32 cellular contexts compared by ENCODE assay signal in genomic region chr11:11409224-11409623, GRCh38. TPM values are rescaled to one million over a fixed set of nuclear protein-coding genes. Genes with fewer than 3 reads are reported as not detected.
DNase-seq lines count a peak whose midpoint lies in the region; ATAC-seq and TF ChIP-seq lines count a peak whose summit lies in the region.
"Had no signal": no experiment of that assay in that cellular context is flagged by ENCODE, and none has a peak within 500 bp of the region (broad histone marks: within the 10 kb centered on the region; RNA-seq: fewer than 3 reads in every experiment).

No MANE protein-coding gene starts in this region.

- H3K9me3 ChIP-seq in heart left ventricle (no peaks in the 10 kb centered on the region), muscle layer of colon (ENCODE audit: low read length) (no peaks in the 10 kb centered on the region), transverse colon (no peaks in the 10 kb centered on the region), H9 (ENCODE audit: control insufficient read depth, low read depth, low read length) (no peaks in the 10 kb centered on the region)
- no peaks in the 10 kb centered on the region for H3K9me3 ChIP-seq in CD8-positive, alpha-beta memory T cell (ENCODE audit: low read length)
- H3K9me3 ChIP-seq: colonic mucosa, Peyer's patch had no signal

- intact Hi-C loops in heart left ventricle (cut with DNase I) (loop anchor here in 8 of 10 donors (5.0 to 10.0 kb wide), 9 partner anchors 118 to 378 kb away; partner anchors contain the start of gene GALNT18 (in 5 of the 8)), Right ventricle myocardium inferior (cut with DNase I) (no loop called here), transverse colon (cut with DNase I; ENCODE audit: low total_unique reads) (no loop called here)

- H4K91ac ChIP-seq in H9 (ENCODE audit: insufficient read length, low read depth, low read length): no peak overlapping the region

- no peak overlapping the region for H4K5ac ChIP-seq in H9 (ENCODE audit: insufficient read length, low read depth, low read length)

- DNase-seq in heart left ventricle (peak in 1 of 5 donors; percentile 30), Right ventricle myocardium inferior (ENCODE audit: missing footprints) (no peak), erythroblast (lab: John Stamatoyannopoulos, UW) (peak; percentile 42 to 45), transverse colon (no peak), H9 (no peak)
- no peak for DNase-seq in CD8-positive, alpha-beta memory T cell
- DNase-seq in stimulated activated effector memory CD8-positive, alpha-beta T cell treated with anti-CD3 and anti-CD28 coated beads, Interleukin-12 subunit alpha, Interleukin-12 subunit beta, amount 100 ng/mL, for 72 hours (ENCODE audit: low spot score in 2 of 2): no peak
- DNase-seq: 8988T; activated CD4-positive, alpha-beta T cell treated with anti-CD3 and anti-CD28 coated beads for 36 hours; activated CD8-positive, alpha-beta T cell treated with anti-CD3 and anti-CD28 coated beads for 36 hours; Calu3; DMS79 treated with DMSO at 0.1 percent for 48 hours; effector memory CD8-positive, alpha-beta T cell; foreskin melanocyte; GF-D8; mammary epithelial cell; NCI-H1048; NCI-H1694; NCI-H774; Peyer's patch; posterior cingulate gyrus; SIG-M5; stimulated activated CD4-positive, alpha-beta T cell treated with anti-CD3 and anti-CD28 coated beads, Interleukin-12 subunit alpha, Interleukin-12 subunit beta, amount 100 ng/mL, for 4 hours; stimulated activated CD4-positive, alpha-beta T cell treated with anti-CD3 and anti-CD28 coated beads, Interleukin-4, amount 100 ng/mL, for 24 hours; SW 1271 had no signal

- no peak overlapping the region for H3K18ac ChIP-seq in H9 (ENCODE audit: insufficient read length, low read depth, low read length)

- no peak overlapping the region for H3K56ac ChIP-seq in H9 (ENCODE audit: insufficient read length, low read depth, low read length)

- H3K4me3 Mint-ChIP-seq in CD8-positive, alpha-beta memory T cell: no peak overlapping the region
- H3K4me3 Mint-ChIP-seq in stimulated activated effector memory CD8-positive, alpha-beta T cell treated with anti-CD3 and anti-CD28 coated beads, Interleukin-12 subunit alpha, Interleukin-12 subunit beta, amount 100 ng/mL, for 72 hours: no peak overlapping the region
- no peak overlapping the region for H3K4me3 Mint-ChIP-seq in H9
- H3K4me3 Mint-ChIP-seq: activated CD4-positive, alpha-beta T cell treated with anti-CD3 and anti-CD28 coated beads for 36 hours; activated CD8-positive, alpha-beta T cell treated with anti-CD3 and anti-CD28 coated beads for 36 hours; activated naive CD4-positive, alpha-beta T cell treated with anti-CD3 and anti-CD28 coated beads, Interleukin-2, amount 50 U/mL, for 24 hours; activated T-helper 17 cell treated with anti-CD3 and anti-CD28 coated beads, Interleukin-2, amount 50 U/mL, for 72 hours; CD14-positive monocyte; effector memory CD8-positive, alpha-beta T cell; GM23338 had no signal

- no peak overlapping the region for H3K23ac ChIP-seq in H9 (ENCODE audit: insufficient read length, low read depth, low read length)

- H3K4me3 ChIP-seq in heart left ventricle (no peak overlapping the region), muscle layer of colon (ENCODE audit: low read depth in 1 of 2, low read length in 2 of 2) (no peak overlapping the region), transverse colon (no peak overlapping the region)
- H3K4me3 ChIP-seq in CD8-positive, alpha-beta memory T cell (ENCODE audit: low read length): no peak overlapping the region
- H3K4me3 ChIP-seq: colonic mucosa, GM23338, hepatocyte, Peyer's patch had no signal

- H2AK5ac ChIP-seq in H9 (ENCODE audit: insufficient read length, low read length): no peak overlapping the region

- POLR2A ChIA-PET in CD8-positive, alpha-beta memory T cell (lab: Charles Lee): no interaction called here

- no peak overlapping the region for H3K4me2 ChIP-seq in H9 (ENCODE audit: insufficient read depth, insufficient read length, low read length)
- H3K4me2 ChIP-seq: GM23338, hepatocyte had no signal

- no peaks in the 10 kb centered on the region for H3K79me2 ChIP-seq in H9 (ENCODE audit: insufficient read depth, low read length)
- H3K79me2 ChIP-seq: hepatocyte had no signal

- no peak overlapping the region for H2BK15ac ChIP-seq in H9 (ENCODE audit: low read depth, low read length)

- peaks cover 0 to 11% (median 0%) of the 10 kb centered on the region in 9 donors for H3K27me3 ChIP-seq in heart left ventricle
- H3K27me3 ChIP-seq in muscle layer of colon (ENCODE audit: control insufficient read depth in 1 of 2, insufficient read depth in 2 of 2, low read length in 2 of 2): no peaks in the 10 kb centered on the region
- H3K27me3 ChIP-seq in transverse colon: no peaks in the 10 kb centered on the region
- no peaks in the 10 kb centered on the region for H3K27me3 ChIP-seq in CD8-positive, alpha-beta memory T cell (ENCODE audit: insufficient read depth, low read length, poor library complexity, severe bottlenecking)
- H3K27me3 ChIP-seq in H9 (ENCODE audit: insufficient read depth, low read length): no peaks in the 10 kb centered on the region
- H3K27me3 ChIP-seq: colonic mucosa, hepatocyte, Peyer's patch had no signal

- H3K4me1 ChIP-seq in heart left ventricle: peaks cover 0 to 68% (median 36%) of the 10 kb centered on the region in 12 donors
- peaks cover 47% of the 10 kb centered on the region for H3K4me1 ChIP-seq in muscle layer of colon (ENCODE audit: insufficient read depth, low read length)
- peaks cover 24 to 47% (median 31%) of the 10 kb centered on the region in 4 donors for H3K4me1 ChIP-seq in transverse colon
- no peaks in the 10 kb centered on the region for H3K4me1 ChIP-seq in CD8-positive, alpha-beta memory T cell (ENCODE audit: insufficient read depth, low read length)
- H3K4me1 ChIP-seq in H9 (ENCODE audit: insufficient read depth, low read length): peaks cover 6% of the 10 kb centered on the region; the same call in 1 of the 2 replicates
- H3K4me1 ChIP-seq: colonic mucosa had no signal

- no peak overlapping the region for H2BK12ac ChIP-seq in H9 (ENCODE audit: insufficient read length, low read depth, low read length)

- no peak overlapping the region for H2BK20ac ChIP-seq in H9 (ENCODE audit: low read depth, low read length, poor library complexity, severe bottlenecking)

- H3K27ac Mint-ChIP-seq in CD8-positive, alpha-beta memory T cell: no peak overlapping the region
- H3K27ac Mint-ChIP-seq in stimulated activated effector memory CD8-positive, alpha-beta T cell treated with anti-CD3 and anti-CD28 coated beads, Interleukin-12 subunit alpha, Interleukin-12 subunit beta, amount 100 ng/mL, for 72 hours: no peak overlapping the region
- no peak overlapping the region for H3K27ac Mint-ChIP-seq in H9
- H3K27ac Mint-ChIP-seq: activated CD4-positive, alpha-beta T cell treated with anti-CD3 and anti-CD28 coated beads for 36 hours; activated CD8-positive, alpha-beta T cell treated with anti-CD3 and anti-CD28 coated beads for 36 hours; activated naive CD4-positive, alpha-beta T cell treated with anti-CD3 and anti-CD28 coated beads, Interleukin-2, amount 50 U/mL, for 24 hours; activated T-helper 17 cell treated with anti-CD3 and anti-CD28 coated beads, Interleukin-2, amount 50 U/mL, for 72 hours; CD14-positive monocyte; effector memory CD8-positive, alpha-beta T cell; GM23338 had no signal

- peaks cover 0 to 2% (median 0%) of the 10 kb centered on the region in 3 donors for H3K36me3 Mint-ChIP-seq in CD8-positive, alpha-beta memory T cell
- H3K36me3 Mint-ChIP-seq in stimulated activated effector memory CD8-positive, alpha-beta T cell treated with anti-CD3 and anti-CD28 coated beads, Interleukin-12 subunit alpha, Interleukin-12 subunit beta, amount 100 ng/mL, for 72 hours: no peaks in the 10 kb centered on the region
- H3K36me3 Mint-ChIP-seq in H9 (ENCODE audit: insufficient read depth in 1 of 3, low read depth in 3 of 3): no peaks in the 10 kb centered on the region; a peak in 1 of 7 replicates
- H3K36me3 Mint-ChIP-seq: activated naive CD4-positive, alpha-beta T cell treated with anti-CD3 and anti-CD28 coated beads, Interleukin-2, amount 50 U/mL, for 24 hours; CD14-positive monocyte had no signal

- no peaks in the 10 kb centered on the region for H3K79me1 ChIP-seq in H9 (ENCODE audit: insufficient read depth, low read depth, low read length, poor library complexity, severe bottlenecking)

- CTCF ChIA-PET in CD8-positive, alpha-beta memory T cell (lab: Charles Lee): no interaction called here

- no peak overlapping the region for H2BK5ac ChIP-seq in H9 (ENCODE audit: insufficient read length, low read length)

- H3K14ac ChIP-seq in H9 (ENCODE audit: insufficient read depth, low read length): no peak overlapping the region

- no peak overlapping the region for H3K4ac ChIP-seq in H9 (ENCODE audit: low read depth, low read length)

- TF ChIP-seq POLR2A in heart left ventricle (IDR thresholded peaks at IDR 0.05) (no peak), erythroblast (IDR thresholded peaks at IDR 0.05; ENCODE audit: low read length) (no peak), transverse colon (IDR thresholded peaks at IDR 0.05) (no peak)

- peaks cover 4 to 26% of the 10 kb centered on the region in 2 donors for H3K27me3 Mint-ChIP-seq in CD8-positive, alpha-beta memory T cell
- H3K27me3 Mint-ChIP-seq in H9 (ENCODE audit: low read depth): peaks cover 2% of the 10 kb centered on the region; the same call in 1 of the 2 replicates

- 50 to 73% (median 58%) methylated on average over 4 to 6 of the region's 6 CpGs for WGBS in heart left ventricle, 4 donors
- WGBS in transverse colon (ENCODE audit: low coverage in 1 of 2), 2 donors: 60 to 77% methylated on average over 1 to 6 of the region's 6 CpGs
- no CpG with 5 or more reads among the region's 6 CpGs for WGBS in H9 (ENCODE audit: extremely low coverage, insufficient read length, low lambda C conversion rate)

- no peaks in the 10 kb centered on the region for H3K4me1 Mint-ChIP-seq in CD8-positive, alpha-beta memory T cell
- no peaks in the 10 kb centered on the region for H3K4me1 Mint-ChIP-seq in stimulated activated effector memory CD8-positive, alpha-beta T cell treated with anti-CD3 and anti-CD28 coated beads, Interleukin-12 subunit alpha, Interleukin-12 subunit beta, amount 100 ng/mL, for 72 hours
- H3K4me1 Mint-ChIP-seq in H9: peaks cover 21 to 26% of the 10 kb centered on the region in 2 experiments
- H3K4me1 Mint-ChIP-seq: activated CD4-positive, alpha-beta T cell treated with anti-CD3 and anti-CD28 coated beads for 36 hours; activated naive CD4-positive, alpha-beta T cell treated with anti-CD3 and anti-CD28 coated beads, Interleukin-2, amount 50 U/mL, for 24 hours; activated T-helper 17 cell treated with anti-CD3 and anti-CD28 coated beads, Interleukin-2, amount 50 U/mL, for 72 hours; CD14-positive monocyte had no signal

- peaks cover 0 to 2% (median 0%) of the 10 kb centered on the region in 5 donors for H3K9me3 Mint-ChIP-seq in CD8-positive, alpha-beta memory T cell
- H3K9me3 Mint-ChIP-seq in stimulated activated effector memory CD8-positive, alpha-beta T cell treated with anti-CD3 and anti-CD28 coated beads, Interleukin-12 subunit alpha, Interleukin-12 subunit beta, amount 100 ng/mL, for 72 hours: no peaks in the 10 kb centered on the region
- H3K9me3 Mint-ChIP-seq in H9: no peaks in the 10 kb centered on the region; a peak in 2 of 5 replicates
- H3K9me3 Mint-ChIP-seq: activated CD8-positive, alpha-beta T cell treated with anti-CD3 and anti-CD28 coated beads for 36 hours; activated naive CD4-positive, alpha-beta T cell treated with anti-CD3 and anti-CD28 coated beads, Interleukin-2, amount 50 U/mL, for 24 hours; activated T-helper 17 cell treated with anti-CD3 and anti-CD28 coated beads, Interleukin-2, amount 50 U/mL, for 72 hours; effector memory CD8-positive, alpha-beta T cell; GM23338 had no signal

- H4K20me1 ChIP-seq in H9 (ENCODE audit: control insufficient read depth, insufficient read depth, insufficient read length): no peaks in the 10 kb centered on the region

- H3K36me3 ChIP-seq in heart left ventricle (no peaks in the 10 kb centered on the region), muscle layer of colon (ENCODE audit: insufficient read depth, low read length) (no peaks in the 10 kb centered on the region), transverse colon (no peaks in the 10 kb centered on the region)
- no peaks in the 10 kb centered on the region for H3K36me3 ChIP-seq in CD8-positive, alpha-beta memory T cell (ENCODE audit: insufficient read depth, low read length)
- H3K36me3 ChIP-seq: colonic mucosa, Peyer's patch had no signal

- no peak overlapping the region for H2BK120ac ChIP-seq in H9 (ENCODE audit: low read depth, low read length, poor library complexity, severe bottlenecking)

- ATAC-seq in heart left ventricle (peak in 2 of 4 donors; percentile 5 to 7), Right ventricle myocardium inferior (no peak)
- no peak for ATAC-seq in stimulated activated effector memory CD8-positive, alpha-beta T cell treated with anti-CD3 and anti-CD28 coated beads, Interleukin-12 subunit alpha, Interleukin-12 subunit beta, amount 100 ng/mL, for 72 hours
- ATAC-seq: activated CD4-positive, alpha-beta T cell treated with anti-CD3 and anti-CD28 coated beads for 36 hours; activated CD8-positive, alpha-beta T cell treated with anti-CD3 and anti-CD28 coated beads for 36 hours; activated T-helper 17 cell treated with anti-CD3 and anti-CD28 coated beads, Interleukin-2, amount 50 U/mL, for 72 hours; effector memory CD8-positive, alpha-beta T cell had no signal

- no peak overlapping the region for H3T11ph ChIP-seq in H9 (ENCODE audit: low read length)

- H3K23me2 ChIP-seq in H9 (ENCODE audit: insufficient read length, low read depth, low read length, poor library complexity, severe bottlenecking): no peaks in the 10 kb centered on the region

- H3K9ac ChIP-seq in muscle layer of colon (ENCODE audit: low read length) (no peak overlapping the region), H9 (ENCODE audit: extremely low read depth, insufficient read length, low read length) (no peak overlapping the region)

- TF ChIP-seq EP300 in transverse colon (IDR thresholded peaks at IDR 0.05; ENCODE audit: low read depth): no peak

- TF ChIP-seq CTCF in heart left ventricle (IDR thresholded peaks at IDR 0.05) (no peak), transverse colon (IDR thresholded peaks at IDR 0.05) (no peak), H9 (conservative IDR thresholded peaks at IDR 0.05) (no peak)

- no peak overlapping the region for H4K8ac ChIP-seq in H9 (replicated peaks; ENCODE audit: insufficient read length, low read depth, low read length)

- in situ Hi-C loops in transverse colon (cut with MboI; ENCODE audit: low pct_ligation_motif_present in 1 of 4, low pct_unique_long_range_greater_than_20kb in 1 of 4, low sequenced_read_pairs in 3 of 4): no loop called here

- no peak overlapping the region for H2AFZ ChIP-seq in H9 (ENCODE audit: low read length)
- H2AFZ ChIP-seq: GM23338, hepatocyte had no signal

- H3K27ac ChIP-seq in heart left ventricle: peak overlapping the region in 7 of 12 donors; percentile 6 to 88 (median 55)
- H3K27ac ChIP-seq in muscle layer of colon (ENCODE audit: low read depth, low read length): peak overlapping the region; percentile 70
- H3K27ac ChIP-seq in transverse colon: peak overlapping the region; percentile 5 to 82 (median 49)
- no peak overlapping the region for H3K27ac ChIP-seq in CD8-positive, alpha-beta memory T cell (ENCODE audit: low read depth, low read length)
- no peak overlapping the region for H3K27ac ChIP-seq in H9 (ENCODE audit: insufficient read length, low read depth, low read length)
- H3K27ac ChIP-seq: colonic mucosa, hepatocyte, Peyer's patch had no signal

RNA-seq across cellular contexts. Expression of gene CSNK2A3, which starts 56.2 kb away (rescaled TPM):
- 1 to 10 TPM in 7 of 9 donors, under 1 TPM in 2; 0.72 to 2.1 (median 1.4) TPM for total RNA-seq in heart left ventricle
- polyA plus RNA-seq in heart left ventricle: under 1 TPM; 0.34 to 0.98 TPM
- total RNA-seq in Right ventricle myocardium inferior: 0.62 TPM
- 1 to 10 TPM in 1 of 4 donors, under 1 TPM in 2, not detected in 1; 0.64 to 1.5 (median 0.68) TPM for total RNA-seq in transverse colon
- 1 to 10 TPM; 2.6 TPM for total RNA-seq in CD8-positive, alpha-beta memory T cell
- 1.1 TPM for polyA plus RNA-seq in CD8-positive, alpha-beta memory T cell
- 1.7 TPM in 2 replicates for total RNA-seq in H9 (2021)

Comparison
In these comparisons a context has a peak if more than half of its experiments do, and no peak if none do; other contexts are left out.
1. intact Hi-C loops: an anchor here in heart left ventricle (5.0 to 10.0 kb wide); none called in Right ventricle myocardium inferior and transverse colon.
2. DNase-seq: peak in erythroblast (2 of 2); none in Right ventricle myocardium inferior (single experiment), transverse colon (single experiment), CD8-positive, alpha-beta memory T cell (0 of 5), stimulated activated effector memory CD8-positive, alpha-beta T cell treated with anti-CD3 and anti-CD28 coated beads, Interleukin-12 subunit alpha, Interleukin-12 subunit beta, amount 100 ng/mL, for 72 hours (0 of 2) and H9 (single experiment).
3. H3K27ac ChIP-seq: peak in heart left ventricle (7 of 12), muscle layer of colon (single experiment) and transverse colon (4 of 4); none in CD8-positive, alpha-beta memory T cell (single experiment) and H9 (single experiment).